Comparison of ENCODE assay signal across 31 cellular contexts in the genomic region with DNA sequence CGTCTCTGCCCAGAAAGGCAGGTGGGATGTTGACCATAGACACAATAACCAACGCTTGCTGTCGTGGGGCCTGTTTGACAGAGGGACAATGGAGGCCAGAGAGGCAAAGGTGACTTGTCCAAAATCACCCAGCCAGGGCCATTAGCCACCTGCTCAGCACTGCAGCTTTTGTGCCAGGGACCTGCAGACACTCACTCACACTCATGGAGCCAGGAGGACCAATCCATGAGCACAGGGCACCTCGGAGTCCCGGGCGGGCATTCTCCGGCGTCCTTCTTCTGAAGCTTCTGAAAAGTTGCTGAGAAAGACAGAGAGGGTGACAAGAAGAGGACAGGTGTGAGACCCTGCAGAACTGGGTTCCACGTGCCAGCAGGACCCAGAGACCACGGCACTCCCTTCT.
"Had no signal": no experiment of that assay in that cellular context is flagged by ENCODE, and none has a peak within 500 bp of the region (broad histone marks: within the 10 kb centered on the region; RNA-seq: fewer than 3 reads in every experiment).

No MANE protein-coding gene starts in this region.

- H3K9me3 Mint-ChIP-seq: activated CD4-positive, alpha-beta memory T cell treated with anti-CD3 and anti-CD28 coated beads, Interleukin-2, amount 10 ng/mL, durations not matched to agents 7 days and 5 days; activated naive CD4-positive, alpha-beta T cell treated with anti-CD3 and anti-CD28 coated beads, Interleukin-2, amount 10 ng/mL, durations not matched to agents 7 days and 5 days; activated naive CD8-positive, alpha-beta T cell treated with anti-CD3 and anti-CD28 coated beads, Interleukin-2, amount 50 U/mL, for 24 hours; central memory CD8-positive, alpha-beta T cell had no signal

- ATAC-seq: activated CD8-positive, alpha-beta memory T cell treated with anti-CD3 and anti-CD28 coated beads, Interleukin-2, amount 10 ng/mL, durations not matched to agents 7 days and 5 days; activated naive CD8-positive, alpha-beta T cell treated with anti-CD3 and anti-CD28 coated beads, Interleukin-2, amount 50 U/mL, for 24 hours had no signal

- H3K27ac Mint-ChIP-seq: activated CD4-positive, alpha-beta memory T cell treated with anti-CD3 and anti-CD28 coated beads, Interleukin-2, amount 10 ng/mL, durations not matched to agents 7 days and 5 days; activated CD8-positive, alpha-beta memory T cell treated with anti-CD3 and anti-CD28 coated beads, Interleukin-2, amount 10 ng/mL, durations not matched to agents 7 days and 5 days; activated naive CD4-positive, alpha-beta T cell treated with anti-CD3 and anti-CD28 coated beads, Interleukin-2, amount 10 ng/mL, durations not matched to agents 7 days and 5 days; activated naive CD8-positive, alpha-beta T cell; activated naive CD8-positive, alpha-beta T cell treated with anti-CD3 and anti-CD28 coated beads, Interleukin-2, amount 50 U/mL, for 24 hours had no signal

- DNase-seq: activated CD4-positive, alpha-beta memory T cell treated with anti-CD3 and anti-CD28 coated beads, Interleukin-2, amount 10 ng/mL, durations not matched to agents 7 days and 5 days; activated CD4-positive, alpha-beta T cell treated with anti-CD3 and anti-CD28 coated beads for 1 hour; activated CD4-positive, alpha-beta T cell treated with anti-CD3 and anti-CD28 coated beads for 48 hours; activated CD4-positive, CD25-positive, alpha-beta regulatory T cell; activated CD8-positive, alpha-beta memory T cell treated with anti-CD3 and anti-CD28 coated beads for 24 hours; activated CD8-positive, alpha-beta memory T cell treated with anti-CD3 and anti-CD28 coated beads, Interleukin-2, amount 10 ng/mL, durations not matched to agents 7 days and 5 days; activated CD8-positive, alpha-beta memory T cell treated with anti-CD3 and anti-CD28 coated beads, Interleukin-2, amount 50 U/mL, for 48 hours; activated effector memory CD4-positive, alpha-beta T cell treated with Interleukin-2 at 50 U/mL for 16 hours; activated naive CD4-positive, alpha-beta T cell treated with anti-CD3 and anti-CD28 coated beads, Interleukin-2, amount 10 ng/mL, durations not matched to agents 7 days and 5 days; activated naive CD8-positive, alpha-beta T cell treated with anti-CD3 and anti-CD28 coated beads, Interleukin-2, amount 50 U/mL, for 24 hours; activated T-cell treated with anti-CD3 and anti-CD28 coated beads, Interleukin-2, amount 50 U/mL, for 48 hours; anterior cingulate cortex; brain microvascular endothelial cell; NCI-H1092 treated with DMSO at 0.1 percent for 48 hours; NCI-H1417 treated with DMSO at 0.1 percent for 48 hours; NCI-H1694; NCI-H1930; NCI-H2081 treated with DMSO at 0.1 percent for 48 hours; NCI-H226; NCI-H446 treated with DMSO at 0.1 percent for 48 hours; NCI-H524 treated with DMSO at 0.1 percent for 48 hours; Peyer's patch; RPMI8226; SHP77; SJCRH30; T1000; WERI-Rb-1 had no signal

- H3K27ac ChIP-seq: brain microvascular endothelial cell, KMS-11, Peyer's patch, SJCRH30, SK-N-MC, WERI-Rb-1 had no signal

- H3K4me1 ChIP-seq: Peyer's patch, SJCRH30 had no signal

- H3K9ac ChIP-seq: KMS-11 had no signal

- H3K4me2 ChIP-seq: KMS-11 had no signal

- H3K36me3 ChIP-seq: brain microvascular endothelial cell, Peyer's patch, SJCRH30, WERI-Rb-1 had no signal

- H3K4me3 Mint-ChIP-seq: activated CD4-positive, alpha-beta memory T cell treated with anti-CD3 and anti-CD28 coated beads, Interleukin-2, amount 10 ng/mL, durations not matched to agents 7 days and 5 days; activated CD8-positive, alpha-beta memory T cell treated with anti-CD3 and anti-CD28 coated beads, Interleukin-2, amount 10 ng/mL, durations not matched to agents 7 days and 5 days; activated naive CD4-positive, alpha-beta T cell treated with anti-CD3 and anti-CD28 coated beads, Interleukin-2, amount 10 ng/mL, durations not matched to agents 7 days and 5 days; activated naive CD8-positive, alpha-beta T cell; activated naive CD8-positive, alpha-beta T cell treated with anti-CD3 and anti-CD28 coated beads, Interleukin-2, amount 50 U/mL, for 24 hours; central memory CD8-positive, alpha-beta T cell had no signal

- H3K9me3 ChIP-seq: SJCRH30 had no signal

- H3K4me3 ChIP-seq: Peyer's patch, SJCRH30, SK-N-MC had no signal

- H3K36me3 Mint-ChIP-seq: activated naive CD4-positive, alpha-beta T cell treated with anti-CD3 and anti-CD28 coated beads, Interleukin-2, amount 10 ng/mL, durations not matched to agents 7 days and 5 days; activated naive CD8-positive, alpha-beta T cell had no signal
